Comparison of ENCODE assay signal across 1 cellular context in the genomic region with DNA sequence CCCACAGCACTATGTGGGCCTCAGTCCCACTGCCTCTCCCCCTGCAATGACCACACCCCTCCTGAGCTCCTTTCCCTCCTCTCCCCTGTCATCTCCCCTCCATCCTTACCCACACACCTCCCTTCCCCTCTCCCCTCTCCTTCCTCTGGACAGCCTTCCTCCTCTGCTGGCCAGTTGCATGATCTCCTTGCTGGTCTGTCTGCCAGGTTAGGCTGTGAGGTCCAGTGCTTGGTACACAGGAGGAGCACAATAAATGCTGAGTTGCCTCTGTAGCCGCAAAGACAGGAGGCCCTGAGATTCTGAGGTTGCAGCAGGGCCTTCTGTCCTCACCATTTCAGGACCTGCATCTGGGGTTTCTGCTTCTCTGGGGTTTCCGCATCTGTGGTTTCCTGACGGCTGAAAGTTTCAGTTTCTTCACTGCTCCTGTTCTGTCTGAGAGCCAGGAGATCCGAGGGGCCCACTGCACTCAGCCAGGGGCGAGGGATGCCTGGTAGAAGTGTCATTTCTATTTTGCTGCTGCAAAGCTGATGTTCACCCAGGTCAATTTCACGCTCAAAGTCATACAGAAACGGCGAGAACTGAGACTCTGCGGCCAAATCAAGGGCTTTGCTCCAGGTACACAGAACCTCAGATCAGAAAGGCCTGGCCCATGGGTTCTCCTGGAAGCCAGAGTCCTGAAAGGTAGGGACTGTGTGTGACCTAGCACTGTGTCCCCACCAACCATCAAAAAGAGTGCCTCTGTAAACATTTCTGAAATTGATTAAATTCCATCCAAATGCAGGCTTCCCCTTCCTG.
TF ChIP-seq lines count a peak whose summit lies in the region.

No MANE protein-coding gene starts in this region.

TF ChIP-seq in HepG2, 621 proteins besides CTCF, POLR2A, EP300 and RAD21 (continued from another document and continues in another):
- TF ChIP-seq TEAD2 (CRISPR knock-in tag; IDR thresholded peaks at IDR 0.05) (0 out of 2 replicates have a peak, but pooled peaks have one; percentile 40), CENPX (CRISPR knock-in tag; IDR thresholded peaks at IDR 0.05) (no peak), LCORL (IDR thresholded peaks at IDR 0.05) (no peak), LCORL (CRISPR knock-in tag; IDR thresholded peaks at IDR 0.05) (peak; percentile 85), ZZZ3 (CRISPR knock-in tag; IDR thresholded peaks at IDR 0.05; ENCODE audit: borderline replicate concordance) (no peak), PTBP1 (IDR thresholded peaks at IDR 0.05; ENCODE audit: low read depth, low read length, poor library complexity, severe bottlenecking) (no peak), ZNF263 (CRISPR knock-in tag; IDR thresholded peaks at IDR 0.05) (no peak), ATF5 (CRISPR knock-in tag; IDR thresholded peaks at IDR 0.05; ENCODE audit: low read depth) (no peak), ZSCAN30 (CRISPR knock-in tag; IDR thresholded peaks at IDR 0.05) (no peak), ZNF546 (CRISPR knock-in tag; conservative IDR thresholded peaks at IDR 0.05) (no peak), ZNF605 (CRISPR knock-in tag; IDR thresholded peaks at IDR 0.05) (0 out of 2 replicates have a peak, but pooled peaks have one; percentile 54), ISL2 (CRISPR knock-in tag; IDR thresholded peaks at IDR 0.05) (0 out of 2 replicates have a peak, but pooled peaks have one; percentile 37), ZNF550 (CRISPR knock-in tag; IDR thresholded peaks at IDR 0.05; ENCODE audit: borderline replicate concordance) (peak; percentile 57; the same call in 1 of the 2 replicates), ZFX (CRISPR knock-in tag; IDR thresholded peaks at IDR 0.05; ENCODE audit: low read depth) (peak; percentile 45), ZNF44 (CRISPR knock-in tag; IDR thresholded peaks at IDR 0.05) (no peak), TGIF2 (CRISPR knock-in tag; IDR thresholded peaks at IDR 0.05) (peak; percentile 82; the same call in 1 of the 2 replicates), ZNF678 (CRISPR knock-in tag; IDR thresholded peaks at IDR 0.05) (no peak), TRIM22 (IDR thresholded peaks at IDR 0.05) (no peak), MAFK (conservative IDR thresholded peaks at IDR 0.05 in 1 of 2, IDR thresholded peaks at IDR 0.05 in 1 of 2; ENCODE audit: low read length in 2 of 2) (0 out of 4 replicates have a peak, but pooled peaks of 1 of the 2 experiments have one; percentile 21), ZNF761 (CRISPR knock-in tag; conservative IDR thresholded peaks at IDR 0.05) (no peak), TEF (CRISPR knock-in tag; IDR thresholded peaks at IDR 0.05) (no peak), POLR2AphosphoS2 (IDR thresholded peaks at IDR 0.05; ENCODE audit: low read depth, low read length) (no peak), HDAC1 (CRISPR knock-in tag; IDR thresholded peaks at IDR 0.05) (no peak), MED1 (CRISPR knock-in tag; IDR thresholded peaks at IDR 0.05) (peak; percentile 34; the same call in 1 of the 2 replicates), ZFP90 (CRISPR knock-in tag; IDR thresholded peaks at IDR 0.05; ENCODE audit: borderline replicate concordance) (0 out of 2 replicates have a peak, but pooled peaks have one; percentile 61), FOXM1 (CRISPR knock-in tag; IDR thresholded peaks at IDR 0.05) (0 out of 2 replicates have a peak, but pooled peaks have one; percentile 33), RORA (CRISPR knock-in tag; IDR thresholded peaks at IDR 0.05) (no peak), NFE2 (CRISPR knock-in tag; IDR thresholded peaks at IDR 0.05) (no peak), NFATC3 (CRISPR knock-in tag; IDR thresholded peaks at IDR 0.05) (no peak), ZBTB38 (CRISPR knock-in tag; IDR thresholded peaks at IDR 0.05) (no peak), NR2F1 (CRISPR knock-in tag; IDR thresholded peaks at IDR 0.05) (no peak), ZBTB43 (CRISPR knock-in tag; conservative IDR thresholded peaks at IDR 0.05) (peak; percentile 16; the same call in 1 of the 2 replicates), NCOR1 (IDR thresholded peaks at IDR 0.05; ENCODE audit: borderline replicate concordance, low read length) (0 out of 2 replicates have a peak, but pooled peaks have one; percentile 18), ARNT2 (CRISPR knock-in tag; IDR thresholded peaks at IDR 0.05; ENCODE audit: low read depth) (no peak), ZXDC (CRISPR knock-in tag; IDR thresholded peaks at IDR 0.05) (0 out of 2 replicates have a peak, but pooled peaks have one; percentile 57), SALL1 (CRISPR knock-in tag; IDR thresholded peaks at IDR 0.05) (0 out of 2 replicates have a peak, but pooled peaks have one; percentile 5), RXRA (CRISPR knock-in tag; IDR thresholded peaks at IDR 0.05) (no peak), ZNF232 (CRISPR knock-in tag; IDR thresholded peaks at IDR 0.05; ENCODE audit: borderline replicate concordance) (0 out of 2 replicates have a peak, but pooled peaks have one; percentile 64)
- TF ChIP-seq, protein P1, sequence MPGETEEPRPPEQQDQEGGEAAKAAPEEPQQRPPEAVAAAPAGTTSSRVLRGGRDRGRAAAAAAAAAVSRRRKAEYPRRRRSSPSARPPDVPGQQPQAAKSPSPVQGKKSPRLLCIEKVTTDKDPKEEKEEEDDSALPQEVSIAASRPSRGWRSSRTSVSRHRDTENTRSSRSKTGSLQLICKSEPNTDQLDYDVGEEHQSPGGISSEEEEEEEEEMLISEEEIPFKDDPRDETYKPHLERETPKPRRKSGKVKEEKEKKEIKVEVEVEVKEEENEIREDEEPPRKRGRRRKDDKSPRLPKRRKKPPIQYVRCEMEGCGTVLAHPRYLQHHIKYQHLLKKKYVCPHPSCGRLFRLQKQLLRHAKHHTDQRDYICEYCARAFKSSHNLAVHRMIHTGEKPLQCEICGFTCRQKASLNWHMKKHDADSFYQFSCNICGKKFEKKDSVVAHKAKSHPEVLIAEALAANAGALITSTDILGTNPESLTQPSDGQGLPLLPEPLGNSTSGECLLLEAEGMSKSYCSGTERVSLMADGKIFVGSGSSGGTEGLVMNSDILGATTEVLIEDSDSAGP (CRISPR knock-in tag; IDR thresholded peaks at IDR 0.05; ENCODE audit: borderline replicate concordance): no peak
- TF ChIP-seq, protein P2, sequence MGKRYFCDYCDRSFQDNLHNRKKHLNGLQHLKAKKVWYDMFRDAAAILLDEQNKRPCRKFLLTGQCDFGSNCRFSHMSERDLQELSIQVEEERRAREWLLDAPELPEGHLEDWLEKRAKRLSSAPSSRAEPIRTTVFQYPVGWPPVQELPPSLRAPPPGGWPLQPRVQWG (CRISPR knock-in tag; IDR thresholded peaks at IDR 0.05; ENCODE audit: borderline replicate concordance, low read depth): no peak
- TF ChIP-seq, protein P3, sequence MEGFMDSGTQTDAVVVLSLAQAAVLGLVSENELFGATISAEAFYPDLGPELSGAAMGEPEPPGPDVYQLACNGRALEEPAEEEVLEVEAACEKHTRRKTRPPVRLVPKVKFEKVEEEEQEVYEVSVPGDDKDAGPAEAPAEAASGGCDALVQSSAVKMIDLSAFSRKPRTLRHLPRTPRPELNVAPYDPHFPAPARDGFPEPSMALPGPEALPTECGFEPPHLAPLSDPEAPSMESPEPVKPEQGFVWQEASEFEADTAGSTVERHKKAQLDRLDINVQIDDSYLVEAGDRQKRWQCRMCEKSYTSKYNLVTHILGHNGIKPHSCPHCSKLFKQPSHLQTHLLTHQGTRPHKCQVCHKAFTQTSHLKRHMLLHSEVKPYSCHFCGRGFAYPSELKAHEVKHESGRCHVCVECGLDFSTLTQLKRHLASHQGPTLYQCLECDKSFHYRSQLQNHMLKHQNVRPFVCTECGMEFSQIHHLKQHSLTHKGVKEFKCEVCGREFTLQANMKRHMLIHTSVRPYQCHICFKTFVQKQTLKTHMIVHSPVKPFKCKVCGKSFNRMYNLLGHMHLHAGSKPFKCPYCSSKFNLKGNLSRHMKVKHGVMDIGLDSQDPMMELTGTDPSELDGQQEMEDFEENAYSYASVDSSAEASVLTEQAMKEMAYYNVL (CRISPR knock-in tag; IDR thresholded peaks at IDR 0.05; ENCODE audit: borderline replicate concordance): no peak
- TF ChIP-seq, protein P4, sequence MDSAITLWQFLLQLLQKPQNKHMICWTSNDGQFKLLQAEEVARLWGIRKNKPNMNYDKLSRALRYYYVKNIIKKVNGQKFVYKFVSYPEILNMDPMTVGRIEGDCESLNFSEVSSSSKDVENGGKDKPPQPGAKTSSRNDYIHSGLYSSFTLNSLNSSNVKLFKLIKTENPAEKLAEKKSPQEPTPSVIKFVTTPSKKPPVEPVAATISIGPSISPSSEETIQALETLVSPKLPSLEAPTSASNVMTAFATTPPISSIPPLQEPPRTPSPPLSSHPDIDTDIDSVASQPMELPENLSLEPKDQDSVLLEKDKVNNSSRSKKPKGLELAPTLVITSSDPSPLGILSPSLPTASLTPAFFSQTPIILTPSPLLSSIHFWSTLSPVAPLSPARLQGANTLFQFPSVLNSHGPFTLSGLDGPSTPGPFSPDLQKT (CRISPR knock-in tag; IDR thresholded peaks at IDR 0.05; ENCODE audit: borderline replicate concordance): no peak
- TF ChIP-seq, protein P5, sequence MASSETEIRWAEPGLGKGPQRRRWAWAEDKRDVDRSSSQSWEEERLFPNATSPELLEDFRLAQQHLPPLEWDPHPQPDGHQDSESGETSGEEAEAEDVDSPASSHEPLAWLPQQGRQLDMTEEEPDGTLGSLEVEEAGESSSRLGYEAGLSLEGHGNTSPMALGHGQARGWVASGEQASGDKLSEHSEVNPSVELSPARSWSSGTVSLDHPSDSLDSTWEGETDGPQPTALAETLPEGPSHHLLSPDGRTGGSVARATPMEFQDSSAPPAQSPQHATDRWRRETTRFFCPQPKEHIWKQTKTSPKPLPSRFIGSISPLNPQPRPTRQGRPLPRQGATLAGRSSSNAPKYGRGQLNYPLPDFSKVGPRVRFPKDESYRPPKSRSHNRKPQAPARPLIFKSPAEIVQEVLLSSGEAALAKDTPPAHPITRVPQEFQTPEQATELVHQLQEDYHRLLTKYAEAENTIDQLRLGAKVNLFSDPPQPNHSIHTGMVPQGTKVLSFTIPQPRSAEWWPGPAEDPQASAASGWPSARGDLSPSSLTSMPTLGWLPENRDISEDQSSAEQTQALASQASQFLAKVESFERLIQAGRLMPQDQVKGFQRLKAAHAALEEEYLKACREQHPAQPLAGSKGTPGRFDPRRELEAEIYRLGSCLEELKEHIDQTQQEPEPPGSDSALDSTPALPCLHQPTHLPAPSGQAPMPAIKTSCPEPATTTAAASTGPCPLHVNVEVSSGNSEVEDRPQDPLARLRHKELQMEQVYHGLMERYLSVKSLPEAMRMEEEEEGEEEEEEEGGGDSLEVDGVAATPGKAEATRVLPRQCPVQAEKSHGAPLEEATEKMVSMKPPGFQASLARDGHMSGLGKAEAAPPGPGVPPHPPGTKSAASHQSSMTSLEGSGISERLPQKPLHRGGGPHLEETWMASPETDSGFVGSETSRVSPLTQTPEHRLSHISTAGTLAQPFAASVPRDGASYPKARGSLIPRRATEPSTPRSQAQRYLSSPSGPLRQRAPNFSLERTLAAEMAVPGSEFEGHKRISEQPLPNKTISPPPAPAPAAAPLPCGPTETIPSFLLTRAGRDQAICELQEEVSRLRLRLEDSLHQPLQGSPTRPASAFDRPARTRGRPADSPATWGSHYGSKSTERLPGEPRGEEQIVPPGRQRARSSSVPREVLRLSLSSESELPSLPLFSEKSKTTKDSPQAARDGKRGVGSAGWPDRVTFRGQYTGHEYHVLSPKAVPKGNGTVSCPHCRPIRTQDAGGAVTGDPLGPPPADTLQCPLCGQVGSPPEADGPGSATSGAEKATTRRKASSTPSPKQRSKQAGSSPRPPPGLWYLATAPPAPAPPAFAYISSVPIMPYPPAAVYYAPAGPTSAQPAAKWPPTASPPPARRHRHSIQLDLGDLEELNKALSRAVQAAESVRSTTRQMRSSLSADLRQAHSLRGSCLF (CRISPR knock-in tag; IDR thresholded peaks at IDR 0.05; ENCODE audit: borderline replicate concordance): 0 out of 2 replicates have a peak, but pooled peaks have one; percentile 57
